ENCODE assay signal across 16 cellular contexts in the genomic region with DNA sequence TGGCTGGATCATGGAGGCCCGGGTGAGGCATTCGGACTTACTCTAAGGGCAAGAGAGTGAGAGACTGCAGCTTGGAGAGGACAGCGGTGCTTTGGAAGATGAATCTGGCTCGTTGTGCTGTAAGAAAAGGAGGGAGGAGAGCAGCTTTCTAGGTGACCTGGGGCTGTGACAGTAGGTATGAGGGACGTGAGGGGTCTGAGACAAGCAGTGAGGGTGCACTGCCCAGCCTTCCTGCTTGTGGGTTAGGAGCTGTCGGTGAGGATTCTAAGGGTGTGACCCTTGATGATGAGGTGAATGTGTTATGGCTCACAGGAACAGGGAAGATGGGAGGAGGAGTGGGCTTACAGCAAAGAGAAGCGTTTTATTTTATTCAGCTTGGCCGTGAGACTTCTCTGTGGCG. TPM values are rescaled to one million over a fixed set of nuclear protein-coding genes. Genes with fewer than 3 reads are reported as not detected.
DNase-seq lines count a peak whose midpoint lies in the region; ATAC-seq and TF ChIP-seq lines count a peak whose summit lies in the region.
"Had no signal": no experiment of that assay in that cellular context is flagged by ENCODE, and none has a peak within 500 bp of the region (broad histone marks: within the 10 kb centered on the region; RNA-seq: fewer than 3 reads in every experiment).

No MANE protein-coding gene starts in this region.

- H3K27me3 Mint-ChIP-seq in mesothelial cell of epicardium (ENCODE audit: low read depth), result no peaks in the 10 kb centered on the region

- no peak overlapping the region for H3K18ac ChIP-seq in neuronal stem cell (ENCODE audit: low read length)

- peak; percentile 2 for DNase-seq in WERI-Rb-1
- DNase-seq in esophagus muscularis mucosa (ENCODE audit: extremely low spot score), result no peak
- DNase-seq in neuronal stem cell (ENCODE audit: low spot score), result no peak
- no peak for DNase-seq in upper lobe of right lung
- DNase-seq in foreskin melanocyte, result no peak
- DNase-seq in mesothelial cell of epicardium (ENCODE audit: low spot score in 2 of 2, unreplicated experiment in 2 of 2), result no peak
- DNase-seq: activated gamma-delta T cell; AML-193; amniotic stem cell; caudate nucleus; effector CD8-positive, alpha-beta T cell; NCI-H187; NCI-H2227 treated with DMSO at 0.1 percent for 48 hours; stimulated activated naive CD4-positive, alpha-beta T cell had no signal

- H3K4me3 ChIP-seq in WERI-Rb-1 (ENCODE audit: low read depth, low read length) (no peak overlapping the region), esophagus muscularis mucosa (no peak overlapping the region), neuronal stem cell (ENCODE audit: low read length in 2 of 2) (no peak overlapping the region), upper lobe of right lung (no peak overlapping the region)
- H3K4me3 ChIP-seq: GM23248 had no signal

- H3K79me1 ChIP-seq in neuronal stem cell (ENCODE audit: low read depth, low read length), result no peaks in the 10 kb centered on the region

- H3K4me3 Mint-ChIP-seq in mesothelial cell of epicardium, result no peak overlapping the region

- H2AFZ ChIP-seq in neuronal stem cell (ENCODE audit: low read length), result peak overlapping the region; percentile 92

- no peak overlapping the region for H2AK5ac ChIP-seq in neuronal stem cell (ENCODE audit: low read depth, low read length)

- WGBS in esophagus muscularis mucosa, result 73% methylated on average over 9 of the region's 9 CpGs
- no CpG with 5 or more reads among the region's 9 CpGs for WGBS in neuronal stem cell (ENCODE audit: extremely low coverage in 2 of 2, insufficient read length in 2 of 2, insufficient replicate concordance in 1 of 2), 2 donors

- H3K9me3 ChIP-seq in WERI-Rb-1 (ENCODE audit: severe bottlenecking) (no peaks in the 10 kb centered on the region), esophagus muscularis mucosa (no peaks in the 10 kb centered on the region), neuronal stem cell (replicated peaks in 1 of 2; ENCODE audit: control insufficient read depth in 2 of 2, insufficient read depth in 1 of 2, low read depth in 1 of 2, low read length in 2 of 2) (no peaks in the 10 kb centered on the region), upper lobe of right lung (no peaks in the 10 kb centered on the region)

- H3K14ac ChIP-seq in neuronal stem cell (ENCODE audit: low read length), result no peak overlapping the region

- no peak overlapping the region for H2BK120ac ChIP-seq in neuronal stem cell (ENCODE audit: low read depth, low read length)

- no peak overlapping the region for H3K4ac ChIP-seq in neuronal stem cell (ENCODE audit: low read length)

- H4K91ac ChIP-seq in neuronal stem cell (ENCODE audit: low read depth, low read length, poor library complexity), result no peak overlapping the region

- no peak overlapping the region for H3K27ac Mint-ChIP-seq in mesothelial cell of epicardium

- H2BK5ac ChIP-seq in neuronal stem cell (ENCODE audit: low read length), result no peak overlapping the region

- intact Hi-C loops in esophagus muscularis mucosa (cut with DNase I) (no loop called here), upper lobe of right lung (cut with DNase I) (no loop called here)

- TF ChIP-seq POLR2A in esophagus muscularis mucosa (IDR thresholded peaks at IDR 0.05; ENCODE audit: low read depth), result no peak

- TF ChIP-seq CTCF in WERI-Rb-1 (IDR thresholded peaks at IDR 0.05; ENCODE audit: low read depth, low read length) (no peak), esophagus muscularis mucosa (IDR thresholded peaks at IDR 0.05) (no peak), upper lobe of right lung (IDR thresholded peaks at IDR 0.05) (no peak), mesothelial cell of epicardium (IDR thresholded peaks at IDR 0.05; ENCODE audit: unreplicated experiment) (no peak)

- no peak overlapping the region for H3K4me2 ChIP-seq in neuronal stem cell (ENCODE audit: insufficient read depth, low read length, poor library complexity, severe bottlenecking)

- H3K23ac ChIP-seq in neuronal stem cell (ENCODE audit: low read depth, low read length, poor library complexity), result no peak overlapping the region

- H3K27me3 ChIP-seq in WERI-Rb-1 (ENCODE audit: insufficient read depth, low read depth, severe bottlenecking), result no peaks in the 10 kb centered on the region
- no peaks in the 10 kb centered on the region for H3K27me3 ChIP-seq in esophagus muscularis mucosa
- peaks cover 0 to 19% (median 0%) of the 10 kb centered on the region in 3 experiments for H3K27me3 ChIP-seq in neuronal stem cell (ENCODE audit: control insufficient read depth in 3 of 3, insufficient read depth in 3 of 3, low read depth in 1 of 3, low read length in 3 of 3)
- H3K27me3 ChIP-seq in upper lobe of right lung, result no peaks in the 10 kb centered on the region

- H3K36me3 Mint-ChIP-seq in mesothelial cell of epicardium, result no peaks in the 10 kb centered on the region

- H2BK15ac ChIP-seq in neuronal stem cell (ENCODE audit: low read length), result no peak overlapping the region

- no peak overlapping the region for H4K8ac ChIP-seq in neuronal stem cell (ENCODE audit: low read depth, low read length)

- H3K4me1 Mint-ChIP-seq in mesothelial cell of epicardium, result peaks cover 2% of the 10 kb centered on the region

- ATAC-seq in upper lobe of right lung (no peak), GM21515 (IDR thresholded peaks at IDR 0.05; ENCODE audit: unreplicated experiment) (no peak)

- H3K27ac ChIP-seq in WERI-Rb-1, result no peak overlapping the region
- H3K27ac ChIP-seq in esophagus muscularis mucosa (replicated peaks in 1 of 4), result peak overlapping the region; percentile 69 to 85 (median 76)
- no peak overlapping the region for H3K27ac ChIP-seq in neuronal stem cell (replicated peaks; ENCODE audit: low read length)
- H3K27ac ChIP-seq in upper lobe of right lung, result peak overlapping the region; percentile 70
- H3K27ac ChIP-seq: GM23248 had no signal

- H3K4me1 ChIP-seq in esophagus muscularis mucosa (peaks cover 38 to 65% (median 62%) of the 10 kb centered on the region in 4 donors), neuronal stem cell (ENCODE audit: control insufficient read depth in 2 of 2, insufficient read depth in 1 of 2, low read depth in 1 of 2, low read length in 2 of 2) (peaks cover 4 to 5% of the 10 kb centered on the region in 2 donors), upper lobe of right lung (peaks cover 45% of the 10 kb centered on the region)

- H2BK12ac ChIP-seq in neuronal stem cell (ENCODE audit: low read length), result no peak overlapping the region

- H3K36me3 ChIP-seq in WERI-Rb-1 (no peaks in the 10 kb centered on the region), esophagus muscularis mucosa (no peaks in the 10 kb centered on the region), neuronal stem cell (replicated peaks in 1 of 2; ENCODE audit: control insufficient read depth in 2 of 2, insufficient read depth in 2 of 2, low read length in 2 of 2) (no peaks in the 10 kb centered on the region), upper lobe of right lung (no peaks in the 10 kb centered on the region)

- no peak for TF ChIP-seq EP300 in esophagus muscularis mucosa (IDR thresholded peaks at IDR 0.05)

- H3K9me3 Mint-ChIP-seq in mesothelial cell of epicardium, result no peaks in the 10 kb centered on the region

- H3K9ac ChIP-seq in neuronal stem cell (ENCODE audit: low read depth, low read length, poor library complexity), result no peak overlapping the region

RNA-seq across cellular contexts. Expression of a gene that starts 27.1 kb away (rescaled TPM):
- total RNA-seq in esophagus muscularis mucosa, result 1,000 to 10,000 TPM in 3 of 4 donors, 100 to 1,000 TPM in 1; 809 to 1,532 (median 1,203) TPM
- 20.4 TPM for polyA plus RNA-seq in neuronal stem cell (2013, experiment 1 of 2)
- polyA plus RNA-seq in neuronal stem cell (2013, experiment 2 of 2), result 19.9 TPM
- 191 TPM for total RNA-seq in upper lobe of right lung
- 82.9 to 88.6 TPM (median 85.9 TPM) in 3 replicates for total RNA-seq in mesothelial cell of epicardium

Comparison
In these comparisons a context has a peak if more than half of its experiments do, and no peak if none do; other contexts are left out.
1. H3K27ac ChIP-seq: peak in esophagus muscularis mucosa (4 of 4) and upper lobe of right lung (single experiment); none in WERI-Rb-1 (single experiment) and neuronal stem cell (single experiment).